16 cellular contexts compared by ENCODE assay signal in the genomic region with DNA sequence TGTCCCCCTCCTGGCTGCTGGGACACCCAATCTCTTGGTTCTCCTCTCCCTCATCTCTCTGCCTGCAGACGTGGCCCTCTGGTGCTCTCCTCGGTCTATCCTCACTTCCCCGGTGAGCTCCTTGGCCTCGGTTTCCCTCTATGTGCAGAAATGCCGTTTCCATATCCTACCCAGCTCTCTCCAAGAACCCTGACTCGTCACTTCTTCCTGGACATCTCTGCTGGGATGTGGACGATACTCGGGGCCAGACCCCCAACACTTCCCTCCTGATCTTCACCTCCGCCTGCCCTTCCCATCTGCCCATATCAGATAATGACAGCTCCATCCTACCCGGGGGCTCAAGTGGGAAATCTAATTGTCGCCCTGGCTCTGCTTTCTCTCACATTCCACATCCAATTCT.
"Had no signal": no experiment of that assay in that cellular context is flagged by ENCODE, and none has a peak within 500 bp of the region (broad histone marks: within the 10 kb centered on the region; RNA-seq: fewer than 3 reads in every experiment).

No MANE protein-coding gene starts in this region.

- H3K4me3 ChIP-seq: colonic mucosa, sigmoid colon, uterus had no signal

- H3K27ac ChIP-seq: colonic mucosa, foreskin keratinocyte, WERI-Rb-1 had no signal

- H3K27me3 ChIP-seq: colonic mucosa, foreskin keratinocyte, sigmoid colon, uterus had no signal

- ATAC-seq: foreskin keratinocyte; naive thymus-derived CD8-positive, alpha-beta T cell had no signal

- H3K4me1 ChIP-seq: uterus had no signal

- H3K9me3 ChIP-seq: colonic mucosa, sigmoid colon, uterus had no signal

- H3K36me3 ChIP-seq: colonic mucosa, uterus had no signal

- H3K27ac Mint-ChIP-seq: activated CD4-positive, alpha-beta memory T cell treated with anti-CD3 and anti-CD28 coated beads, Interleukin-2, amount 10 ng/mL, durations not matched to agents 7 days and 5 days; activated T-cell treated with anti-CD3 and anti-CD28 coated beads, Interleukin-2, amount 50 U/mL, for 24 hours; progenitor cell of endocrine pancreas had no signal

- H3K4me3 Mint-ChIP-seq: activated CD4-positive, alpha-beta memory T cell treated with anti-CD3 and anti-CD28 coated beads, Interleukin-2, amount 10 ng/mL, durations not matched to agents 7 days and 5 days; activated T-cell treated with anti-CD3 and anti-CD28 coated beads, Interleukin-2, amount 50 U/mL, for 24 hours; naive thymus-derived CD8-positive, alpha-beta T cell had no signal

- H3K27me3 Mint-ChIP-seq: activated CD4-positive, alpha-beta memory T cell treated with anti-CD3 and anti-CD28 coated beads, Interleukin-2, amount 10 ng/mL, durations not matched to agents 7 days and 5 days; activated T-cell treated with anti-CD3 and anti-CD28 coated beads, Interleukin-2, amount 50 U/mL, for 24 hours; naive thymus-derived CD8-positive, alpha-beta T cell; progenitor cell of endocrine pancreas had no signal

- DNase-seq: activated CD4-positive, alpha-beta memory T cell treated with anti-CD3 and anti-CD28 coated beads, Interleukin-2, amount 10 ng/mL, durations not matched to agents 7 days and 5 days; activated effector memory CD4-positive, alpha-beta T cell treated with Interleukin-2 at 50 U/mL for 16 hours; activated naive CD4-positive, alpha-beta T cell treated with anti-CD3 and anti-CD28 coated beads, Interleukin-2, amount 50 U/mL, for 16 hours; activated T-cell treated with anti-CD3 and anti-CD28 coated beads, Interleukin-2, amount 50 U/mL, for 24 hours; caudate nucleus; colonic mucosa; effector CD4-positive, alpha-beta T cell; foreskin keratinocyte; head of caudate nucleus; mesenchymal stem cell; naive thymus-derived CD8-positive, alpha-beta T cell; sigmoid colon; stimulated activated CD4-positive, alpha-beta T cell treated with anti-CD3 and anti-CD28 coated beads, Interleukin-1b, Interleukin-23, amount 100 ng/mL, for 48 hours; uterus; WERI-Rb-1 had no signal

- H3K9me3 Mint-ChIP-seq: activated CD4-positive, alpha-beta memory T cell treated with anti-CD3 and anti-CD28 coated beads, Interleukin-2, amount 10 ng/mL, durations not matched to agents 7 days and 5 days; activated T-cell treated with anti-CD3 and anti-CD28 coated beads, Interleukin-2, amount 50 U/mL, for 24 hours; naive thymus-derived CD8-positive, alpha-beta T cell had no signal
